ENCODE assay signal across 13 cellular contexts in the genomic region with DNA sequence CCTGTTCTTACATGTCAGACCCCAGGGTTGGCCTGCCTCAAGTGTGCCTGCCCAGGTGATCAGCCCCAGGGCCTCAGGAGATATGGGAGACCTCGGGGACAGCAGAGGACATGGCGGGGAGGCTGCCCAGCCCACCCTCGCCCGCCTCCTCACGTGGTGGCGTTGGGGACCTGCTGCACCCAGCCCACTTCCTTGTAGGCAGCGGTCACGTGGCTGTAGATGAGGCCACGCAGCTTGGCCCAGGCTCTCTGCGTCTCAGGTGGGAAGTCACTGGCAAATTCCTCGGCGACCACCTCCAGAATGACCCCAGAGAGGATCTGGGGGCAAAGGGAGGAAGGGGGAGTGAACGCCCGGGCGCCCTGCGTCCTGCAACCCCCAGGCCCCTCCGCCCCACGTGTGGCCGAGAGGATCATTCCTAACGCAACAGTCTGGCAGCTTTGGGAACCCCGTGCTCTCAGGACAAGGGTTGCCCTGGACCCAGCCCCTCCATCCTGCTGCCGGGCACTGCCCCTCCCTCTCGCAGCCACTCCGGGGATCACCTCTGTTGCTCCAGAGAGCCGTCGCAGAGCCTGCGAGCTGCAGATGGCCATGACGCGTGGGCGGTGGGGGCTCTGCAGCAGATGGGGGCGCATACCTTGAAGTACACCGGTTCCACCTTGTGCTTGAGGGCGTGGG. TPM values are rescaled to one million over a fixed set of nuclear protein-coding genes. Genes with fewer than 3 reads are reported as not detected.
DNase-seq lines count a peak whose midpoint lies in the region; ATAC-seq and TF ChIP-seq lines count a peak whose summit lies in the region.
"Had no signal": no experiment of that assay in that cellular context is flagged by ENCODE, and none has a peak within 500 bp of the region (broad histone marks: within the 10 kb centered on the region; RNA-seq: fewer than 3 reads in every experiment).

No MANE protein-coding gene starts in this region.

- POLR2A ChIA-PET in naive thymus-derived CD8-positive, alpha-beta T cell (lab: Charles Lee): interaction anchor here (1.8 kb wide), 1 partner anchor 9 kb away, joined by 5 read pairs; no protein-coding TSS in a partner anchor
- POLR2A ChIA-PET in activated CD4-positive, alpha-beta memory T cell treated with anti-CD3 and anti-CD28 coated beads, Interleukin-2, amount 10 ng/mL, durations not matched to agents 7 days and 5 days (lab: Charles Lee): interaction anchor here (1.2 kb wide), 1 partner anchor 27 kb away, joined by 4 read pairs; no protein-coding TSS in a partner anchor
- POLR2A ChIA-PET in HEK293T (lab: Yijun Ruan, JAX): interaction anchor here (1.2 to 3.6 kb wide), 2 partner anchors 10 to 12 kb away, joined by 4 to 28 read pairs; partner anchors contain the start of gene PRCD

- H3K9me3 ChIP-seq in SJSA1 (replicated peaks) (no peaks in the 10 kb centered on the region), esophagus muscularis mucosa (no peaks in the 10 kb centered on the region), tibial artery (no peaks in the 10 kb centered on the region)

- peak overlapping the region in 2 of 10 donors; percentile 22 to 74 for H3K4me3 Mint-ChIP-seq in naive thymus-derived CD8-positive, alpha-beta T cell
- no peak overlapping the region for H3K4me3 Mint-ChIP-seq in activated CD4-positive, alpha-beta memory T cell treated with anti-CD3 and anti-CD28 coated beads, Interleukin-2, amount 10 ng/mL, durations not matched to agents 7 days and 5 days
- no peak overlapping the region for H3K4me3 Mint-ChIP-seq in mesothelial cell of epicardium

- ATAC-seq in naive thymus-derived CD8-positive, alpha-beta T cell: no peak
- ATAC-seq: effector memory CD8-positive, alpha-beta T cell had no signal

- no peak for TF ChIP-seq EP300 in esophagus muscularis mucosa (IDR thresholded peaks at IDR 0.05)

- H3K9me3 Mint-ChIP-seq in naive thymus-derived CD8-positive, alpha-beta T cell: no peaks in the 10 kb centered on the region
- no peaks in the 10 kb centered on the region for H3K9me3 Mint-ChIP-seq in activated CD4-positive, alpha-beta memory T cell treated with anti-CD3 and anti-CD28 coated beads, Interleukin-2, amount 10 ng/mL, durations not matched to agents 7 days and 5 days
- no peaks in the 10 kb centered on the region for H3K9me3 Mint-ChIP-seq in mesothelial cell of epicardium
- H3K9me3 Mint-ChIP-seq: effector memory CD8-positive, alpha-beta T cell had no signal

- TF ChIP-seq CTCF in esophagus muscularis mucosa (IDR thresholded peaks at IDR 0.05): no peak
- TF ChIP-seq CTCF in tibial artery (IDR thresholded peaks at IDR 0.05): no peak
- TF ChIP-seq CTCF in mesothelial cell of epicardium (IDR thresholded peaks at IDR 0.05; ENCODE audit: unreplicated experiment): no peak

- peaks cover 19 to 59% (median 48%) of the 10 kb centered on the region in 4 donors for H3K4me1 Mint-ChIP-seq in naive thymus-derived CD8-positive, alpha-beta T cell
- peaks cover 8% of the 10 kb centered on the region for H3K4me1 Mint-ChIP-seq in activated CD4-positive, alpha-beta memory T cell treated with anti-CD3 and anti-CD28 coated beads, Interleukin-2, amount 10 ng/mL, durations not matched to agents 7 days and 5 days
- peaks cover 31% of the 10 kb centered on the region for H3K4me1 Mint-ChIP-seq in mesothelial cell of epicardium

- H3K36me3 Mint-ChIP-seq in naive thymus-derived CD8-positive, alpha-beta T cell: peaks cover 0 to 2% (median 0%) of the 10 kb centered on the region in 3 donors
- no peaks in the 10 kb centered on the region for H3K36me3 Mint-ChIP-seq in activated CD4-positive, alpha-beta memory T cell treated with anti-CD3 and anti-CD28 coated beads, Interleukin-2, amount 10 ng/mL, durations not matched to agents 7 days and 5 days (ENCODE audit: low read depth)
- no peaks in the 10 kb centered on the region for H3K36me3 Mint-ChIP-seq in mesothelial cell of epicardium

- intact Hi-C loops in esophagus muscularis mucosa (cut with DNase I) (no loop called here), tibial artery (cut with DNase I; ENCODE audit: low total_unique reads) (no loop called here)

- 90% methylated on average over 27 of the region's 33 CpGs for WGBS in esophagus muscularis mucosa

- no peaks in the 10 kb centered on the region for H3K27me3 ChIP-seq in SJSA1 (replicated peaks)
- peaks cover 0 to 56% (median 0%) of the 10 kb centered on the region in 4 donors for H3K27me3 ChIP-seq in esophagus muscularis mucosa
- H3K27me3 ChIP-seq in tibial artery: peaks cover 0 to 15% of the 10 kb centered on the region in 2 donors

- CTCF ChIA-PET in activated CD4-positive, alpha-beta memory T cell treated with anti-CD3 and anti-CD28 coated beads, Interleukin-2, amount 10 ng/mL, durations not matched to agents 7 days and 5 days (lab: Charles Lee): no interaction called here
- CTCF ChIA-PET in HEK293T (lab: Yijun Ruan, JAX): interaction anchor here (4.0 kb wide), 1 partner anchor 9 kb away, joined by 15 read pairs; the partner anchor contains the start of gene PRCD

- H3K4me3 ChIP-seq in SJSA1 (no peak overlapping the region), esophagus muscularis mucosa (no peak overlapping the region), tibial artery (no peak overlapping the region)

- H3K36me3 ChIP-seq in SJSA1: no peaks in the 10 kb centered on the region
- peaks cover 0 to 3% (median 0%) of the 10 kb centered on the region in 4 donors for H3K36me3 ChIP-seq in esophagus muscularis mucosa
- no peaks in the 10 kb centered on the region for H3K36me3 ChIP-seq in tibial artery

- TF ChIP-seq POLR2A in esophagus muscularis mucosa (IDR thresholded peaks at IDR 0.05; ENCODE audit: low read depth): no peak

- no peaks in the 10 kb centered on the region for H3K27me3 Mint-ChIP-seq in naive thymus-derived CD8-positive, alpha-beta T cell
- peaks cover 16% of the 10 kb centered on the region for H3K27me3 Mint-ChIP-seq in activated CD4-positive, alpha-beta memory T cell treated with anti-CD3 and anti-CD28 coated beads, Interleukin-2, amount 10 ng/mL, durations not matched to agents 7 days and 5 days
- peaks cover 12% of the 10 kb centered on the region for H3K27me3 Mint-ChIP-seq in mesothelial cell of epicardium (ENCODE audit: low read depth)

- H3K27ac Mint-ChIP-seq in naive thymus-derived CD8-positive, alpha-beta T cell: peak overlapping the region in 8 of 10 donors; percentile 80 to 97 (median 90)
- no peak overlapping the region for H3K27ac Mint-ChIP-seq in activated CD4-positive, alpha-beta memory T cell treated with anti-CD3 and anti-CD28 coated beads, Interleukin-2, amount 10 ng/mL, durations not matched to agents 7 days and 5 days
- no peak overlapping the region for H3K27ac Mint-ChIP-seq in mesothelial cell of epicardium

- DNase-seq in SJSA1 (ENCODE audit: low read depth in 1 of 2, low spot score in 2 of 2): no peak
- DNase-seq in esophagus muscularis mucosa (ENCODE audit: extremely low spot score): no peak
- no peak for DNase-seq in naive thymus-derived CD8-positive, alpha-beta T cell
- no peak for DNase-seq in tibial artery
- no peak for DNase-seq in activated CD4-positive, alpha-beta memory T cell treated with anti-CD3 and anti-CD28 coated beads, Interleukin-2, amount 10 ng/mL, durations not matched to agents 7 days and 5 days
- no peak for DNase-seq in activated CD4-positive, CD25-positive, alpha-beta regulatory T cell (lab: John Stamatoyannopoulos, UW)
- no peak for DNase-seq in HEK293T (ENCODE audit: extremely low spot score)
- DNase-seq in mesothelial cell of epicardium (ENCODE audit: low spot score in 2 of 2, unreplicated experiment in 2 of 2): no peak
- DNase-seq: activated gamma-delta T cell; DMS79; effector memory CD8-positive, alpha-beta T cell; KBM-7; NCI-H345 had no signal

- H3K4me1 ChIP-seq in SJSA1 (replicated peaks): peaks cover 57% of the 10 kb centered on the region
- peaks cover 47 to 62% (median 59%) of the 10 kb centered on the region in 4 donors for H3K4me1 ChIP-seq in esophagus muscularis mucosa
- peaks cover 0 to 41% (median 38%) of the 10 kb centered on the region in 4 donors for H3K4me1 ChIP-seq in tibial artery

- H3K27ac ChIP-seq in SJSA1 (peak overlapping the region; percentile 88), esophagus muscularis mucosa (replicated peaks in 1 of 4) (peak overlapping the region; percentile 80 to 90 (median 85)), tibial artery (peak overlapping the region; percentile 81 to 83)

TF ChIP-seq in HEK293T, 16 proteins besides CTCF, POLR2A, EP300 and RAD21 (continues in another document):
- TF ChIP-seq SUZ12 (IDR thresholded peaks at IDR 0.05): no peak

RNA-seq across cellular contexts. Expression of gene CYGB, which starts 6.5 kb away (rescaled TPM):
- total RNA-seq in SJSA1 (2014; rRNA removed; shearing (Covaris generic)): 4.4 and 5.2 TPM in 2 replicates
- total RNA-seq in esophagus muscularis mucosa: 10 to 100 TPM; 10.8 to 23.5 (median 20.7) TPM
- 1 to 10 TPM in 1 of 2 experiments, under 1 TPM in 1; 0.52 to 2.1 TPM for total RNA-seq in naive thymus-derived CD8-positive, alpha-beta T cell
- polyA plus RNA-seq in naive thymus-derived CD8-positive, alpha-beta T cell: 1 to 10 TPM in 1 of 3 donors, under 1 TPM in 2; 0.40 to 1.0 (median 0.53) TPM
- not detected for total RNA-seq in activated CD4-positive, alpha-beta memory T cell treated with anti-CD3 and anti-CD28 coated beads, Interleukin-2, amount 10 ng/mL, durations not matched to agents 7 days and 5 days
- total RNA-seq in mesothelial cell of epicardium: 8.6 to 10.4 TPM (median 10.1 TPM) in 3 replicates

RNA-seq across cellular contexts. Expression of gene PRCD, which starts 8.9 kb away (rescaled TPM):
- 0.13 TPM in 1 of 2 replicates, not detected in the other for total RNA-seq in SJSA1 (2014; rRNA removed; shearing (Covaris generic))
- total RNA-seq in esophagus muscularis mucosa: 1 to 10 TPM; 1.2 to 5.1 (median 3.8) TPM
- total RNA-seq in naive thymus-derived CD8-positive, alpha-beta T cell: 1 to 10 TPM; 4.0 to 5.3 TPM
- 10 to 100 TPM in 1 of 3 donors, 1 to 10 TPM in 2; 5.0 to 11.4 (median 7.1) TPM for polyA plus RNA-seq in naive thymus-derived CD8-positive, alpha-beta T cell
- total RNA-seq in activated CD4-positive, alpha-beta memory T cell treated with anti-CD3 and anti-CD28 coated beads, Interleukin-2, amount 10 ng/mL, durations not matched to agents 7 days and 5 days: not detected
- total RNA-seq in mesothelial cell of epicardium: 8.7 to 9.9 TPM (median 9.9 TPM) in 3 replicates

RNA-seq across cellular contexts. Expression of gene RHBDF2, which starts 29.7 kb away (rescaled TPM):
- 5.8 and 9.2 TPM in 2 replicates for total RNA-seq in SJSA1 (2014; rRNA removed; shearing (Covaris generic))
- 10 to 100 TPM; 12.9 to 22.5 (median 15.4) TPM for total RNA-seq in esophagus muscularis mucosa
- total RNA-seq in naive thymus-derived CD8-positive, alpha-beta T cell: 10 to 100 TPM; 59.4 to 62.4 TPM
- polyA plus RNA-seq in naive thymus-derived CD8-positive, alpha-beta T cell: 10 to 100 TPM in 1 of 3 donors, 1 to 10 TPM in 2; 4.8 to 10.2 (median 6.2) TPM
- total RNA-seq in activated CD4-positive, alpha-beta memory T cell treated with anti-CD3 and anti-CD28 coated beads, Interleukin-2, amount 10 ng/mL, durations not matched to agents 7 days and 5 days: 10 to 100 TPM; 33.2 to 33.8 TPM
- total RNA-seq in mesothelial cell of epicardium: 19.1 to 21.6 TPM (median 21.5 TPM) in 3 replicates

RNA-seq across cellular contexts. Expression of gene ST6GALNAC2, which starts 54.7 kb away (rescaled TPM):
- 0.84 TPM in 1 of 2 replicates, not detected in the other for total RNA-seq in SJSA1 (2014; rRNA removed; shearing (Covaris generic))
- total RNA-seq in esophagus muscularis mucosa (10 to 100 TPM in 2 of 4 donors, 1 to 10 TPM in 2; 8.7 to 17.8 (median 13.3) TPM), mesothelial cell of epicardium (1.3 to 1.9 TPM (median 1.5 TPM) in 3 replicates)
- under 1 TPM in 1 of 2 experiments, not detected in 1; 0.44 TPM for total RNA-seq in naive thymus-derived CD8-positive, alpha-beta T cell
- polyA plus RNA-seq in naive thymus-derived CD8-positive, alpha-beta T cell: 1 to 10 TPM in 1 of 3 donors, not detected in 2; 1.1 TPM
- total RNA-seq in activated CD4-positive, alpha-beta memory T cell treated with anti-CD3 and anti-CD28 coated beads, Interleukin-2, amount 10 ng/mL, durations not matched to agents 7 days and 5 days: under 1 TPM; 0.25 to 0.65 TPM

Comparison
In these comparisons a context has a peak if more than half of its experiments do, and no peak if none do; other contexts are left out.
1. H3K27ac Mint-ChIP-seq: peak in naive thymus-derived CD8-positive, alpha-beta T cell (8 of 10); none in activated CD4-positive, alpha-beta memory T cell treated with anti-CD3 and anti-CD28 coated beads, Interleukin-2, amount 10 ng/mL, durations not matched to agents 7 days and 5 days (single experiment) and mesothelial cell of epicardium (single experiment).
2. Peak in every context shown above with its lines, with median percentiles within 50 percentile points of each other: H3K27ac ChIP-seq.